8 cellular contexts compared by ENCODE assay signal in the genomic region with DNA sequence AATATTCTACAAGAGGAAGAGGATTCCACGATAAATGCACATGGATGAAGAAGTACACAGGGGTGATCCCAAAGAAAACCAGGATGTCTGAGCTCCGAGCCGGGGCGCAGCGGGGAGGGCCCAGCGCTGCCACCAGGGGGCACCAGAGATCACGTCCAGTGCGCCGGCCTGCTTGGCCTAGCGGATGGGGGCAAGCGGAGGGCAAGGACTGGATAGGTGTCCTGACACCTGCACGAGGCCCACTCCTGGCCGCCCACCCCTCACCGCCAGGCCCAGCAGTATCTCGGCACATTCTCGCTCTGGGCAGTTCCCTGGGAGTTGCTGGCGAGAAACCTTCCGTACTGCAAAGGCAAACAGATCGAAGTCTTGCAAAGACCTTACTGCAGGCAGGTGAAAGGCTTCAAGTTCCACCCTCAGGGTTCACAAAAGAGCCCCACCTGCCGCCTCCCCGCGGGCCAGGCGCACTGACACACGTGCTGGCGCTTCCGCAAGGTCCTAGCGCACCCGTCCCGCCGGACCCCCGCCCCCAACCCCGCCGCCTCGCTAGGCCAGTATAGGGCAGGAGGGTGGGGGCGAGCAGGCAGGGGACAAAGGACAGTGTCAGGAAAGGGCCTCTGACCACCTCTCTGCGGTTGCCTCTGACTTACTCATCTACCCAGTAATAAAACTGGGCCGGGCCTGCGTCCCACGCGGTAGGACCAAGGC. TPM values are rescaled to one million over a fixed set of nuclear protein-coding genes. Genes with fewer than 3 reads are reported as not detected.
DNase-seq lines count a peak whose midpoint lies in the region; ATAC-seq and TF ChIP-seq lines count a peak whose summit lies in the region.

No MANE protein-coding gene starts in this region.

- no peaks in the 10 kb centered on the region for H3K9me3 ChIP-seq in ES-I3 (ENCODE audit: control insufficient read depth, insufficient read depth, low read length)
- H3K9me3 ChIP-seq in breast epithelium: no peaks in the 10 kb centered on the region

- peak; percentile 89 to 95 (median 92) for TF ChIP-seq CTCF in breast epithelium (IDR thresholded peaks at IDR 0.05)

- H3K4me3 ChIP-seq in breast epithelium: peak overlapping the region in 1 of 3 donors; percentile 2

- no peaks in the 10 kb centered on the region for H3K36me3 ChIP-seq in ES-I3 (ENCODE audit: insufficient read depth, low read length)
- no peaks in the 10 kb centered on the region for H3K36me3 ChIP-seq in breast epithelium

- TF ChIP-seq POLR2A in breast epithelium (IDR thresholded peaks at IDR 0.05): no peak

- H3K27ac ChIP-seq in breast epithelium: no peak overlapping the region

- DNase-seq in LoVo (ENCODE audit: low spot score) (peak; percentile 76), UCSD-AML1 (lab: John Stamatoyannopoulos, UW; ENCODE audit: unreplicated experiment) (peak; percentile 76), breast epithelium (ENCODE audit: low spot score in 2 of 2) (peak; percentile 50 to 79), inferior parietal cortex (ENCODE audit: extremely low spot score) (peak; percentile 75)
- peak; percentile 52 to 80 (median 54) for DNase-seq in stimulated activated CD4-positive, alpha-beta T cell treated with anti-CD3 and anti-CD28 coated beads, Interleukin-1b, Interleukin-23, amount 100 ng/mL, for 24 hours (ENCODE audit: low read depth in 4 of 4, low spot score in 1 of 4)

- H3K27me3 ChIP-seq in breast epithelium: peaks cover 17 to 43% of the 10 kb centered on the region in 2 donors

- intact Hi-C loops in breast epithelium (cut with DNase I; ENCODE audit: low total_unique reads): loop anchor here (5.0 to 10.0 kb wide), 2 partner anchors 235 to 503 kb away; no protein-coding TSS in a partner anchor

- H3K4me1 ChIP-seq in ES-I3 (ENCODE audit: insufficient read depth, low read length): peaks cover 9% of the 10 kb centered on the region
- peaks cover 0 to 16% of the 10 kb centered on the region in 2 donors for H3K4me1 ChIP-seq in breast epithelium

- ATAC-seq in GM21367 (IDR thresholded peaks at IDR 0.05; ENCODE audit: unreplicated experiment) (no peak), GM19397 (IDR thresholded peaks at IDR 0.05; ENCODE audit: unreplicated experiment) (no peak)

- peak overlapping the region; percentile 49 for H3K9ac ChIP-seq in ES-I3 (ENCODE audit: low read depth, low read length)

RNA-seq across cellular contexts. Expression of a gene that starts 3.3 kb away (rescaled TPM):
- total RNA-seq in breast epithelium: not detected

RNA-seq across cellular contexts. Expression of a gene that starts 28.1 kb away (rescaled TPM):
- 10 to 100 TPM in 2 of 3 donors, 1 to 10 TPM in 1; 4.3 to 17.9 (median 13.6) TPM for total RNA-seq in breast epithelium

RNA-seq across cellular contexts. Expression of a gene that starts 40.7 kb away (rescaled TPM):
- 10 to 100 TPM in 1 of 3 donors, 1 to 10 TPM in 1, under 1 TPM in 1; 0.80 to 11.0 (median 9.5) TPM for total RNA-seq in breast epithelium

RNA-seq across cellular contexts. Expression of a gene that starts 43.9 kb away (rescaled TPM):
- 10 to 100 TPM in 2 of 3 donors, 1 to 10 TPM in 1; 5.1 to 17.3 (median 12.5) TPM for total RNA-seq in breast epithelium
